8 cellular contexts compared by ENCODE assay signal in the genomic region with DNA sequence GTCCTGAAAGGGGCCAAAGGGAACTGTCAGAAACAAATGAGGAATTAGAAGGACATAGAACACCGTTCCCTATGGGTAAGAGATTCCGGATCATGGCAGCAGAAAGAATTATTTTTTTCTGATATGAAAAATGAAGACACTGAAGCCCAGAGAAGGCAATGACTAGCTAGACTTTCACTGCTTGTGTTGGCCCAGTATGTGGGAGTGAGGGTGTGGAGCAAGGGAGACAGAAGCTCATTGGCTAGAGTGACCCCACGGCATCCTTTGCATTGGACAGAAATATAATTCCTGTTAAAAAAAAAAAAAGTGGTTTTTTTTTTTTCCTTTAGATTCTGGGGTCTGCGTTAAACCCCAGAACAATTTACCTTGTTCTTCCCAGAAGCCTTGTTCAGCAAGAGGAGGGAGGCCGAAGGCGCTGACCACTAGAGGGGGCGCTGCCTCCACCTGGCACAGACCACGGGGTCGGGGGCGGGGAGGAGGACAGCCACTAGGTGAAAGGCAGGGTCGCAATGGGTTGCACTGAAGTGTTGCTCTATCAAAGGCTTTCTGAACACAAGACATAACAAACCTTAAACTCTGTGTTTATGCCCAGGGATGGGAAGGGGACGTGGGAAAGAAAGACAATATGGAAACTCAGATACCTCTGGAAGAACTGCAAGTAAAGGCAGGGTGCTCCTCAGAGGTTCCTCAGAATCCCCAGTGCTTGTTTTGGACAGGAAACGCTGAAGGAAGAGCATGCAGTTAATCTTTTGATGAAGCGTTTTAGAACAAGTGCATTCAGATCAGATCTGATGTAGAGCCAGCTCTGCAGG.
DNase-seq lines count a peak whose midpoint lies in the region; ATAC-seq and TF ChIP-seq lines count a peak whose summit lies in the region.

No MANE protein-coding gene starts in this region.

- ATAC-seq in Right ventricle myocardium inferior, result peak; percentile 67

- peak overlapping the region; percentile 18 for H3K4me3 Mint-ChIP-seq in mesothelial cell of epicardium
- no peak overlapping the region for H3K4me3 Mint-ChIP-seq in activated T-helper 2 cell treated with anti-CD3 and anti-CD28 coated beads, Interferon-gamma antibody, Interleukin-2, Interleukin-4, amounts not matched to agents 10 μg/mL and 5 μg/mL and 100 μg/mL, durations not matched to agents 14 hours and 24 hours and 36 hours (ENCODE audit: low read depth)

- peak overlapping the region; percentile 35 for H3K27ac Mint-ChIP-seq in mesothelial cell of epicardium
- no peak overlapping the region for H3K27ac Mint-ChIP-seq in activated T-helper 2 cell treated with anti-CD3 and anti-CD28 coated beads, Interferon-gamma antibody, Interleukin-2, Interleukin-4, amounts not matched to agents 10 μg/mL and 5 μg/mL and 100 μg/mL, durations not matched to agents 14 hours and 24 hours and 36 hours

- TF ChIP-seq CTCF in choroid plexus epithelial cell (conservative IDR thresholded peaks at IDR 0.05; ENCODE audit: low read depth, low read length), result peak; percentile 34
- peak; percentile 52 for TF ChIP-seq CTCF in mesothelial cell of epicardium (IDR thresholded peaks at IDR 0.05; ENCODE audit: unreplicated experiment)

- H3K4me1 ChIP-seq in effector memory CD4-positive, alpha-beta T cell (ENCODE audit: control insufficient read depth, insufficient read depth, low read length, poor library complexity, severe bottlenecking), result no peaks in the 10 kb centered on the region

- H3K27me3 Mint-ChIP-seq in mesothelial cell of epicardium (ENCODE audit: low read depth), result peaks cover 18% of the 10 kb centered on the region
- peaks cover 2% of the 10 kb centered on the region for H3K27me3 Mint-ChIP-seq in activated T-helper 2 cell treated with anti-CD3 and anti-CD28 coated beads, Interferon-gamma antibody, Interleukin-2, Interleukin-4, amounts not matched to agents 10 μg/mL and 5 μg/mL and 100 μg/mL, durations not matched to agents 14 hours and 24 hours and 36 hours (ENCODE audit: low read depth)

- H3K36me3 Mint-ChIP-seq in mesothelial cell of epicardium, result no peaks in the 10 kb centered on the region
- no peaks in the 10 kb centered on the region for H3K36me3 Mint-ChIP-seq in activated T-helper 2 cell treated with anti-CD3 and anti-CD28 coated beads, Interferon-gamma antibody, Interleukin-2, Interleukin-4, amounts not matched to agents 10 μg/mL and 5 μg/mL and 100 μg/mL, durations not matched to agents 14 hours and 24 hours and 36 hours (ENCODE audit: low read depth)

- H3K27ac ChIP-seq in effector memory CD4-positive, alpha-beta T cell (ENCODE audit: insufficient read depth, low read length, poor library complexity, severe bottlenecking), result no peak overlapping the region

- peaks cover 4% of the 10 kb centered on the region for H3K9me3 Mint-ChIP-seq in mesothelial cell of epicardium
- no peaks in the 10 kb centered on the region for H3K9me3 Mint-ChIP-seq in activated T-helper 2 cell treated with anti-CD3 and anti-CD28 coated beads, Interferon-gamma antibody, Interleukin-2, Interleukin-4, amounts not matched to agents 10 μg/mL and 5 μg/mL and 100 μg/mL, durations not matched to agents 14 hours and 24 hours and 36 hours

- no peak overlapping the region for H3K4me3 ChIP-seq in choroid plexus epithelial cell (ENCODE audit: low read depth, low read length)
- no peak overlapping the region for H3K4me3 ChIP-seq in effector memory CD4-positive, alpha-beta T cell (ENCODE audit: insufficient read depth, low read depth, low read length, poor library complexity, severe bottlenecking)

- no peaks in the 10 kb centered on the region for H3K36me3 ChIP-seq in effector memory CD4-positive, alpha-beta T cell (ENCODE audit: control insufficient read depth, insufficient read depth, low read length)

- H3K27me3 ChIP-seq in effector memory CD4-positive, alpha-beta T cell (replicated peaks; ENCODE audit: control insufficient read depth, insufficient read depth, low read length, poor library complexity, severe bottlenecking), result no peaks in the 10 kb centered on the region

- no peaks in the 10 kb centered on the region for H3K9me3 ChIP-seq in effector memory CD4-positive, alpha-beta T cell (ENCODE audit: control insufficient read depth, low read length)

- intact Hi-C loops in Right ventricle myocardium inferior (cut with DNase I) (loop anchor here (1.0 kb wide), 1 partner anchor 242 kb away; no protein-coding TSS in a partner anchor), cardiac septum (cut with DNase I) (loop anchor here (2.0 kb wide), 1 partner anchor 242 kb away; no protein-coding TSS in a partner anchor)
- intact Hi-C loops in activated T-helper 2 cell treated with anti-CD3 and anti-CD28 coated beads, Interferon-gamma antibody, Interleukin-2, Interleukin-4, amounts not matched to agents 10 μg/mL and 5 μg/mL and 100 μg/mL, durations not matched to agents 14 hours and 24 hours and 36 hours (cut with micrococcal nuclease), result no loop called here

- H3K4me1 Mint-ChIP-seq in mesothelial cell of epicardium, result peaks cover 30% of the 10 kb centered on the region
- H3K4me1 Mint-ChIP-seq in activated T-helper 2 cell treated with anti-CD3 and anti-CD28 coated beads, Interferon-gamma antibody, Interleukin-2, Interleukin-4, amounts not matched to agents 10 μg/mL and 5 μg/mL and 100 μg/mL, durations not matched to agents 14 hours and 24 hours and 36 hours (ENCODE audit: low read depth), result no peaks in the 10 kb centered on the region

- DNase-seq in Right ventricle myocardium inferior (ENCODE audit: missing footprints) (no peak), cardiac septum (ENCODE audit: low spot score) (no peak), NCI-H2196 treated with DMSO at 0.1 percent for 48 hours (lab: John Stamatoyannopoulos, UW; ENCODE audit: unreplicated experiment) (peak; percentile 38), choroid plexus epithelial cell (ENCODE audit: low read depth) (peak; percentile 4), mesothelial cell of epicardium (ENCODE audit: low spot score in 2 of 2, unreplicated experiment in 2 of 2) (peak; percentile 47 to 73)
- DNase-seq in activated effector memory CD4-positive, alpha-beta T cell treated with anti-CD3 and anti-CD28 coated beads, Interleukin-2, amount 50 U/mL, for 16 hours, result no peak
- no peak for DNase-seq in effector memory CD4-positive, alpha-beta T cell
- no peak for DNase-seq in activated T-helper 2 cell treated with anti-CD3 and anti-CD28 coated beads, Interferon-gamma antibody, Interleukin-2, Interleukin-4, amounts not matched to agents 10 μg/mL and 5 μg/mL and 100 μg/mL, durations not matched to agents 14 hours and 24 hours and 36 hours (ENCODE audit: low spot score)

Comparison
In these comparisons a context has a peak if more than half of its experiments do, and no peak if none do; other contexts are left out.
1. DNase-seq: peak in NCI-H2196 treated with DMSO at 0.1 percent for 48 hours (single experiment), choroid plexus epithelial cell (single experiment) and mesothelial cell of epicardium (2 of 2); none in Right ventricle myocardium inferior (single experiment), cardiac septum (single experiment), activated effector memory CD4-positive, alpha-beta T cell treated with anti-CD3 and anti-CD28 coated beads, Interleukin-2, amount 50 U/mL, for 16 hours (single experiment), effector memory CD4-positive, alpha-beta T cell (0 of 3) and activated T-helper 2 cell treated with anti-CD3 and anti-CD28 coated beads, Interferon-gamma antibody, Interleukin-2, Interleukin-4, amounts not matched to agents 10 μg/mL and 5 μg/mL and 100 μg/mL, durations not matched to agents 14 hours and 24 hours and 36 hours (single experiment).